ENCODE assay signal across 31 cellular contexts in genomic region chr16:30773826-30774225, GRCh38.
"Had no signal": no experiment of that assay in that cellular context is flagged by ENCODE, and none has a peak within 500 bp of the region (broad histone marks: within the 10 kb centered on the region; RNA-seq: fewer than 3 reads in every experiment).

No MANE protein-coding gene starts in this region.

- H3K27me3 ChIP-seq: esophagus squamous epithelium, heart right ventricle, pancreas, suprapubic skin, transverse colon, upper lobe of right lung, uterus had no signal

- H3K27ac ChIP-seq: esophagus squamous epithelium, lower lobe of right lung, pancreas, suprapubic skin, upper lobe of right lung, uterus had no signal

- DNase-seq: cortex of kidney; effector memory CD8-positive, alpha-beta T cell; erythroblast; esophagus squamous epithelium; foreskin melanocyte; glutamatergic neuron; heart right ventricle; hippocampal formation; immature natural killer cell; islet precursor cell; kidney glomerular epithelial cell; left colon; left ventricle myocardium superior; lower lobe of right lung; naive thymus-derived CD8-positive, alpha-beta T cell; nephron progenitor cell; occipital lobe; stimulated activated CD4-positive, alpha-beta T cell treated with anti-CD3 and anti-CD28 coated beads, Interleukin-12 subunit alpha, Interleukin-12 subunit beta, amount 100 ng/mL, for 4 hours; stimulated activated CD4-positive, alpha-beta T cell treated with anti-CD3 and anti-CD28 coated beads, Interleukin-1b, Interleukin-23, amount 100 ng/mL, for 48 hours; stimulated activated CD4-positive, alpha-beta T cell treated with anti-CD3 and anti-CD28 coated beads, Interleukin-4, amount 100 ng/mL, for 1 hour; stimulated activated CD8-positive, alpha-beta memory T cell treated with anti-CD3 and anti-CD28 coated beads, Interleukin-4, amount 100 ng/mL, for 48 hours; stimulated activated naive CD4-positive, alpha-beta T cell; stimulated activated naive CD8-positive, alpha-beta T cell treated with anti-CD3 and anti-CD28 coated beads, Interleukin-15, amount 100 ng/mL, for 72 hours; transverse colon; upper lobe of right lung; uterus had no signal

- H3K9me3 ChIP-seq: esophagus squamous epithelium, heart right ventricle, lower lobe of right lung, pancreas, suprapubic skin, transverse colon, upper lobe of right lung, uterus had no signal

- ATAC-seq: effector memory CD8-positive, alpha-beta T cell; heart right ventricle; left colon; left ventricle myocardium superior; lower lobe of right lung; naive thymus-derived CD8-positive, alpha-beta T cell; pancreas; sciatic nerve; stimulated activated naive CD8-positive, alpha-beta T cell treated with anti-CD3 and anti-CD28 coated beads, Interleukin-15, amount 100 ng/mL, for 72 hours; upper lobe of right lung had no signal

- H3K36me3 ChIP-seq: uterus had no signal

- H3K27me3 Mint-ChIP-seq: progenitor cell of endocrine pancreas; stimulated activated naive CD8-positive, alpha-beta T cell treated with anti-CD3 and anti-CD28 coated beads, Interleukin-15, amount 100 ng/mL, for 72 hours had no signal

- H3K4me3 ChIP-seq: esophagus squamous epithelium, lower lobe of right lung, pancreas, smooth muscle cell, suprapubic skin, transverse colon, upper lobe of right lung, uterus had no signal

- H3K9me3 Mint-ChIP-seq: effector memory CD8-positive, alpha-beta T cell; naive thymus-derived CD8-positive, alpha-beta T cell; nephron progenitor cell; stimulated activated naive CD8-positive, alpha-beta T cell treated with anti-CD3 and anti-CD28 coated beads, Interleukin-15, amount 100 ng/mL, for 72 hours had no signal
